1 cellular context compared by ENCODE assay signal in the genomic region with DNA sequence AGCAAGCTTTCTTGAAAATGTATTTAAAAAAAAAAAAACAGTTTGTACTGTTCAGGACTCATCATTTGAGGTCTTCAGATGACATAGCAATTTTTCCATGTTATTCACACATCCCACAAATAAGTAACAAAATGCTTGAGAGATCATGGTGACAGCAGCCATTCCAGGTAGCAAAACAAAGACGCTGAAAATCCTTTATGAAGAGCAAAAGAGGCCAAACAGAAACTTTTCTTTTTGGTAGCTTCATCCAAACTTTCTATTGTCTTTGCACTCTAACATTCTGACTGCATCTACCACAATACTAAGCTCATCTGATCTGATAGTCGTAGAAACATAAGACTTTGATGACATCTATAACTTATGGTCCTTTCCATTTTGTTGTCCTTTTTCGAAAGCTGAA.
TF ChIP-seq lines count a peak whose summit lies in the region.

No MANE protein-coding gene starts in this region.

TF ChIP-seq in SK-N-SH treated with all-trans-retinoic acid at 6 μM for 48 hours, 23 proteins besides CTCF, POLR2A, EP300 and RAD21 (continued from another document):
- TF ChIP-seq CSRNP3 (CRISPR knock-in tag; IDR thresholded peaks at IDR 0.05): no peak
- TF ChIP-seq, protein P1, sequence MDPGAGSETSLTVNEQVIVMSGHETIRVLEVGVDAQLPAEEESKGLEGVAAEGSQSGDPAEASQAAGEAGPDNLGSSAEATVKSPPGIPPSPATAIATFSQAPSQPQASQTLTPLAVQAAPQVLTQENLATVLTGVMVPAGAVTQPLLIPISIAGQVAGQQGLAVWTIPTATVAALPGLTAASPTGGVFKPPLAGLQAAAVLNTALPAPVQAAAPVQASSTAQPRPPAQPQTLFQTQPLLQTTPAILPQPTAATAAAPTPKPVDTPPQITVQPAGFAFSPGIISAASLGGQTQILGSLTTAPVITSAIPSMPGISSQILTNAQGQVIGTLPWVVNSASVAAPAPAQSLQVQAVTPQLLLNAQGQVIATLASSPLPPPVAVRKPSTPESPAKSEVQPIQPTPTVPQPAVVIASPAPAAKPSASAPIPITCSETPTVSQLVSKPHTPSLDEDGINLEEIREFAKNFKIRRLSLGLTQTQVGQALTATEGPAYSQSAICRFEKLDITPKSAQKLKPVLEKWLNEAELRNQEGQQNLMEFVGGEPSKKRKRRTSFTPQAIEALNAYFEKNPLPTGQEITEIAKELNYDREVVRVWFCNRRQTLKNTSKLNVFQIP (CRISPR knock-in tag; IDR thresholded peaks at IDR 0.05; ENCODE audit: borderline replicate concordance, low read depth): no peak
- no peak for TF ChIP-seq PATZ1 (CRISPR knock-in tag; IDR thresholded peaks at IDR 0.05; ENCODE audit: borderline replicate concordance)
- no peak for TF ChIP-seq TCF4 (CRISPR knock-in tag; IDR thresholded peaks at IDR 0.05; ENCODE audit: borderline replicate concordance)
- no peak for TF ChIP-seq RARB (CRISPR knock-in tag; IDR thresholded peaks at IDR 0.05)
- TF ChIP-seq ZC3H10 (CRISPR knock-in tag; IDR thresholded peaks at IDR 0.05): no peak
- no peak for TF ChIP-seq ZNF8 (CRISPR knock-in tag; IDR thresholded peaks at IDR 0.05)
- no peak for TF ChIP-seq ISL1 (CRISPR knock-in tag; IDR thresholded peaks at IDR 0.05)
- no peak for TF ChIP-seq PPARA (CRISPR knock-in tag; IDR thresholded peaks at IDR 0.05; ENCODE audit: borderline replicate concordance)
- no peak for TF ChIP-seq CSDC2 (CRISPR knock-in tag; IDR thresholded peaks at IDR 0.05)
- TF ChIP-seq GLIS3 (CRISPR knock-in tag; IDR thresholded peaks at IDR 0.05): no peak
- TF ChIP-seq BACH2 (CRISPR knock-in tag; IDR thresholded peaks at IDR 0.05; ENCODE audit: borderline replicate concordance): no peak
- TF ChIP-seq ESRRG (CRISPR knock-in tag; IDR thresholded peaks at IDR 0.05): no peak
- no peak for TF ChIP-seq ZFP30 (CRISPR knock-in tag; IDR thresholded peaks at IDR 0.05)
